ENCODE assay signal across 1 cellular context in the genomic region with DNA sequence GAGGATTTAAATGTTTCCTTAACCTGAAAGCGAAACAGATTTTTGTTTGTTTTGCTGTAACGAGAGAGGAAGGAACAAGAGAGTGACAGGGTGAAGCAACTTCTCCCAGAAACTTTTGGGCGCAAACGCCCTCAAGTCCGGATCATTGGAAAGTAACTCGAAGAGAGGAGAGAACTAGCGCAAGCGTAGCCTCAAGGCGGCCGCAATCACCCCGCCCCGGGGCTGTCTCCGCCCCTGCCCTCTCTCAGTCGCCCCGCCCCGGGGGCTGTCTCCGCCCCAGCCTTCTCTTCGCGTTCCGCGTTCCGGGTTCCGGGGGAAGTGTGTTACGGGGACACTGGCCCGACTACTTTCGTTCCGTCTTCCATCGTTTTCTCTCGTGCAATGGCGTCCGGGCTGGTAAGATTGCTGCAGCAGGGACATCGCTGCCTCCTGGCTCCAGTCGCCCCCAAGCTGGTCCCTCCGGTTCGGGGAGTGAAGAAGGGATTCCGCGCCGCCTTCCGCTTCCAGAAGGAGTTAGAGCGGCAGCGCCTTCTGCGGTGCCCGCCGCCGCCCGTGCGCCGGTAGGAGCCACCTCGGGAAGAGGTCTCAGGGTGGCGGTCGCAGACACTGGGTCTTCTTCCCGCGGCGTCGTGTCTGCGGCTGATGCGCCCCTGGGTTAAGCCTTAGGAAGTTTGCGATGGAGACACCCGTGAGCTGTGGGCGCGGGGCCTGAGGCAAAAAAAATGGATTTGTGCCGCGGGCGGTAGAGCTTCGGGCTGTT.
TF ChIP-seq lines count a peak whose summit lies in the region.

TSS of gene MRPL44 (plus strand) at position 372 of the 760 bp plus-strand sequence. CDS start at position 382, 10 bp downstream.

TF ChIP-seq in HepG2, 621 proteins besides CTCF, POLR2A, EP300 and RAD21 (continued from another document and continues in another):
- TF ChIP-seq HIVEP1 (CRISPR knock-in tag; IDR thresholded peaks at IDR 0.05): peak; percentile 95
- TF ChIP-seq, protein P1, sequence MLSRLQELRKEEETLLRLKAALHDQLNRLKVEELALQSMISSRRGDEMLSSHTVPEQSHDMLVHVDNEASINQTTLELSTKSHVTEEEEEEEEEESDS (CRISPR knock-in tag; IDR thresholded peaks at IDR 0.05; ENCODE audit: borderline replicate concordance): peak; percentile 59
- no peak for TF ChIP-seq ZNF75D (CRISPR knock-in tag; IDR thresholded peaks at IDR 0.05; ENCODE audit: borderline replicate concordance)
- TF ChIP-seq, protein P2, sequence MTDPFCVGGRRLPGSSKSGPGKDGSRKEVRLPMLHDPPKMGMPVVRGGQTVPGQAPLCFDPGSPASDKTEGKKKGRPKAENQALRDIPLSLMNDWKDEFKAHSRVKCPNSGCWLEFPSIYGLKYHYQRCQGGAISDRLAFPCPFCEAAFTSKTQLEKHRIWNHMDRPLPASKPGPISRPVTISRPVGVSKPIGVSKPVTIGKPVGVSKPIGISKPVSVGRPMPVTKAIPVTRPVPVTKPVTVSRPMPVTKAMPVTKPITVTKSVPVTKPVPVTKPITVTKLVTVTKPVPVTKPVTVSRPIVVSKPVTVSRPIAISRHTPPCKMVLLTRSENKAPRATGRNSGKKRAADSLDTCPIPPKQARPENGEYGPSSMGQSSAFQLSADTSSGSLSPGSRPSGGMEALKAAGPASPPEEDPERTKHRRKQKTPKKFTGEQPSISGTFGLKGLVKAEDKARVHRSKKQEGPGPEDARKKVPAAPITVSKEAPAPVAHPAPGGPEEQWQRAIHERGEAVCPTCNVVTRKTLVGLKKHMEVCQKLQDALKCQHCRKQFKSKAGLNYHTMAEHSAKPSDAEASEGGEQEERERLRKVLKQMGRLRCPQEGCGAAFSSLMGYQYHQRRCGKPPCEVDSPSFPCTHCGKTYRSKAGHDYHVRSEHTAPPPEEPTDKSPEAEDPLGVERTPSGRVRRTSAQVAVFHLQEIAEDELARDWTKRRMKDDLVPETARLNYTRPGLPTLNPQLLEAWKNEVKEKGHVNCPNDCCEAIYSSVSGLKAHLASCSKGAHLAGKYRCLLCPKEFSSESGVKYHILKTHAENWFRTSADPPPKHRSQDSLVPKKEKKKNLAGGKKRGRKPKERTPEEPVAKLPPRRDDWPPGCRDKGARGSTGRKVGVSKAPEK (CRISPR knock-in tag; IDR thresholded peaks at IDR 0.05; ENCODE audit: borderline replicate concordance): peak; percentile 99; the same call in 1 of the 2 replicates
- TF ChIP-seq PAX8 (CRISPR knock-in tag; IDR thresholded peaks at IDR 0.05; ENCODE audit: borderline replicate concordance): peak; percentile 94; the same call in 1 of the 2 replicates
- TF ChIP-seq ZNF383 (CRISPR knock-in tag; IDR thresholded peaks at IDR 0.05; ENCODE audit: borderline replicate concordance): peak; percentile 88; the same call in 1 of the 2 replicates
- TF ChIP-seq ELF1 (CRISPR knock-in tag; IDR thresholded peaks at IDR 0.05): peak; percentile 100
- peak; percentile 99 for TF ChIP-seq POGK (CRISPR knock-in tag; conservative IDR thresholded peaks at IDR 0.05)
- TF ChIP-seq ZNF251 (CRISPR knock-in tag; IDR thresholded peaks at IDR 0.05): peak; percentile 81; the same call in 1 of the 2 replicates
- peak; percentile 99 for TF ChIP-seq HDAC2 (CRISPR knock-in tag; IDR thresholded peaks at IDR 0.05)
- TF ChIP-seq ZNF331 (CRISPR knock-in tag; IDR thresholded peaks at IDR 0.05): peak; percentile 96
- TF ChIP-seq ZBTB8A (CRISPR knock-in tag; IDR thresholded peaks at IDR 0.05; ENCODE audit: borderline replicate concordance, low read depth): peak; percentile 97
- peak; percentile 98; the same call in 1 of the 2 replicates for TF ChIP-seq CCDC6 (CRISPR knock-in tag; IDR thresholded peaks at IDR 0.05)
- peak; percentile 97; the same call in 1 of the 2 replicates for TF ChIP-seq ZXDC (CRISPR knock-in tag; IDR thresholded peaks at IDR 0.05)
- TF ChIP-seq, protein P3, sequence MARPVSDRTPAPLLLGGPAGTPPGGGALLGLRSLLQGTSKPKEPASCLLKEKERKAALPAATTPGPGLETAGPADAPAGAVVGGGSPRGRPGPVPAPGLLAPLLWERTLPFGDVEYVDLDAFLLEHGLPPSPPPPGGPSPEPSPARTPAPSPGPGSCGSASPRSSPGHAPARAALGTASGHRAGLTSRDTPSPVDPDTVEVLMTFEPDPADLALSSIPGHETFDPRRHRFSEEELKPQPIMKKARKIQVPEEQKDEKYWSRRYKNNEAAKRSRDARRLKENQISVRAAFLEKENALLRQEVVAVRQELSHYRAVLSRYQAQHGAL (CRISPR knock-in tag; IDR thresholded peaks at IDR 0.05; ENCODE audit: not compliant biosample characterization): peak; percentile 85
- TF ChIP-seq, protein P4, sequence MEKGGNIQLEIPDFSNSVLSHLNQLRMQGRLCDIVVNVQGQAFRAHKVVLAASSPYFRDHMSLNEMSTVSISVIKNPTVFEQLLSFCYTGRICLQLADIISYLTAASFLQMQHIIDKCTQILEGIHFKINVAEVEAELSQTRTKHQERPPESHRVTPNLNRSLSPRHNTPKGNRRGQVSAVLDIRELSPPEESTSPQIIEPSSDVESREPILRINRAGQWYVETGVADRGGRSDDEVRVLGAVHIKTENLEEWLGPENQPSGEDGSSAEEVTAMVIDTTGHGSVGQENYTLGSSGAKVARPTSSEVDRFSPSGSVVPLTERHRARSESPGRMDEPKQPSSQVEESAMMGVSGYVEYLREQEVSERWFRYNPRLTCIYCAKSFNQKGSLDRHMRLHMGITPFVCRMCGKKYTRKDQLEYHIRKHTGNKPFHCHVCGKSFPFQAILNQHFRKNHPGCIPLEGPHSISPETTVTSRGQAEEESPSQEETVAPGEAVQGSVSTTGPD (CRISPR knock-in tag; IDR thresholded peaks at IDR 0.05): no peak
- peak; percentile 100 for TF ChIP-seq YEATS4 (CRISPR knock-in tag; IDR thresholded peaks at IDR 0.05; ENCODE audit: borderline replicate concordance)
- TF ChIP-seq USF2 (IDR thresholded peaks at IDR 0.05; ENCODE audit: low read depth, low read length): no peak
- peak; percentile 43; the same call in 1 of the 2 replicates for TF ChIP-seq USF2 (CRISPR knock-in tag; IDR thresholded peaks at IDR 0.05; ENCODE audit: borderline replicate concordance)
- peak; percentile 89 for TF ChIP-seq MXD4 (CRISPR knock-in tag; IDR thresholded peaks at IDR 0.05)
- TF ChIP-seq, protein P5, sequence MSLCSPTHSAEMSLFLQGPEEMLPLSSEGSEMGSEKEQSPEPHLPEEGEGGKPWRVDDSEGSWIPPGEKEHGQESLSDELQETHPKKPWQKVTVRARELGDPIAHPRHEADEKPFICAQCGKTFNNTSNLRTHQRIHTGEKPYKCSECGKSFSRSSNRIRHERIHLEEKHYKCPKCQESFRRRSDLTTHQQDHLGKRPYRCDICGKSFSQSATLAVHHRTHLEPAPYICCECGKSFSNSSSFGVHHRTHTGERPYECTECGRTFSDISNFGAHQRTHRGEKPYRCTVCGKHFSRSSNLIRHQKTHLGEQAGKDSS (CRISPR knock-in tag; IDR thresholded peaks at IDR 0.05; ENCODE audit: borderline replicate concordance, low read depth): peak; percentile 99
- peak; percentile 99 for TF ChIP-seq SALL2 (CRISPR knock-in tag; IDR thresholded peaks at IDR 0.05)
- TF ChIP-seq, protein P6, sequence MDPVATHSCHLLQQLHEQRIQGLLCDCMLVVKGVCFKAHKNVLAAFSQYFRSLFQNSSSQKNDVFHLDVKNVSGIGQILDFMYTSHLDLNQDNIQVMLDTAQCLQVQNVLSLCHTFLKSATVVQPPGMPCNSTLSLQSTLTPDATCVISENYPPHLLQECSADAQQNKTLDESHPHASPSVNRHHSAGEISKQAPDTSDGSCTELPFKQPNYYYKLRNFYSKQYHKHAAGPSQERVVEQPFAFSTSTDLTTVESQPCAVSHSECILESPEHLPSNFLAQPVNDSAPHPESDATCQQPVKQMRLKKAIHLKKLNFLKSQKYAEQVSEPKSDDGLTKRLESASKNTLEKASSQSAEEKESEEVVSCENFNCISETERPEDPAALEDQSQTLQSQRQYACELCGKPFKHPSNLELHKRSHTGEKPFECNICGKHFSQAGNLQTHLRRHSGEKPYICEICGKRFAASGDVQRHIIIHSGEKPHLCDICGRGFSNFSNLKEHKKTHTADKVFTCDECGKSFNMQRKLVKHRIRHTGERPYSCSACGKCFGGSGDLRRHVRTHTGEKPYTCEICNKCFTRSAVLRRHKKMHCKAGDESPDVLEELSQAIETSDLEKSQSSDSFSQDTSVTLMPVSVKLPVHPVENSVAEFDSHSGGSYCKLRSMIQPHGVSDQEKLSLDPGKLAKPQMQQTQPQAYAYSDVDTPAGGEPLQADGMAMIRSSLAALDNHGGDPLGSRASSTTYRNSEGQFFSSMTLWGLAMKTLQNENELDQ (CRISPR knock-in tag; IDR thresholded peaks at IDR 0.05; ENCODE audit: borderline replicate concordance): peak; percentile 97; the same call in 1 of the 2 replicates
- TF ChIP-seq ZFP62 (CRISPR knock-in tag; IDR thresholded peaks at IDR 0.05): no peak
- TF ChIP-seq PHF5A (CRISPR knock-in tag; IDR thresholded peaks at IDR 0.05; ENCODE audit: low read depth, unreplicated experiment): peak; percentile 99
- peak; percentile 94 for TF ChIP-seq U2AF1 (optimal IDR thresholded peaks at IDR 0.05; ENCODE audit: low read depth, low read length)
- peak; percentile 95 for TF ChIP-seq ZBTB38 (CRISPR knock-in tag; IDR thresholded peaks at IDR 0.05)
- TF ChIP-seq ZNF83 (CRISPR knock-in tag; IDR thresholded peaks at IDR 0.05; ENCODE audit: borderline replicate concordance): peak; percentile 91; the same call in 1 of the 2 replicates
- TF ChIP-seq DMAP1 (CRISPR knock-in tag; IDR thresholded peaks at IDR 0.05): peak; percentile 99
- TF ChIP-seq, protein P7, sequence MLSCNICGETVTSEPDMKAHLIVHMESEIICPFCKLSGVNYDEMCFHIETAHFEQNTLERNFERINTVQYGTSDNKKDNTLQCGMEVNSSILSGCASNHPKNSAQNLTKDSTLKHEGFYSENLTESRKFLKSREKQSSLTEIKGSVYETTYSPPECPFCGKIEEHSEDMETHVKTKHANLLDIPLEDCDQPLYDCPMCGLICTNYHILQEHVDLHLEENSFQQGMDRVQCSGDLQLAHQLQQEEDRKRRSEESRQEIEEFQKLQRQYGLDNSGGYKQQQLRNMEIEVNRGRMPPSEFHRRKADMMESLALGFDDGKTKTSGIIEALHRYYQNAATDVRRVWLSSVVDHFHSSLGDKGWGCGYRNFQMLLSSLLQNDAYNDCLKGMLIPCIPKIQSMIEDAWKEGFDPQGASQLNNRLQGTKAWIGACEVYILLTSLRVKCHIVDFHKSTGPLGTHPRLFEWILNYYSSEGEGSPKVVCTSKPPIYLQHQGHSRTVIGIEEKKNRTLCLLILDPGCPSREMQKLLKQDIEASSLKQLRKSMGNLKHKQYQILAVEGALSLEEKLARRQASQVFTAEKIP (CRISPR knock-in tag; IDR thresholded peaks at IDR 0.05; ENCODE audit: borderline replicate concordance): 0 out of 2 replicates have a peak, but pooled peaks have one; percentile 66
- peak; percentile 96 for TF ChIP-seq SIN3B (IDR thresholded peaks at IDR 0.05; ENCODE audit: low read length)
- peak; percentile 95 for TF ChIP-seq PATZ1 (CRISPR knock-in tag; IDR thresholded peaks at IDR 0.05)
- no peak for TF ChIP-seq NONO (IDR thresholded peaks at IDR 0.05)
- TF ChIP-seq NONO (CRISPR knock-in tag; conservative IDR thresholded peaks at IDR 0.05): peak; percentile 99
